Comparison of ENCODE assay signal across 13 cellular contexts in the genomic region with DNA sequence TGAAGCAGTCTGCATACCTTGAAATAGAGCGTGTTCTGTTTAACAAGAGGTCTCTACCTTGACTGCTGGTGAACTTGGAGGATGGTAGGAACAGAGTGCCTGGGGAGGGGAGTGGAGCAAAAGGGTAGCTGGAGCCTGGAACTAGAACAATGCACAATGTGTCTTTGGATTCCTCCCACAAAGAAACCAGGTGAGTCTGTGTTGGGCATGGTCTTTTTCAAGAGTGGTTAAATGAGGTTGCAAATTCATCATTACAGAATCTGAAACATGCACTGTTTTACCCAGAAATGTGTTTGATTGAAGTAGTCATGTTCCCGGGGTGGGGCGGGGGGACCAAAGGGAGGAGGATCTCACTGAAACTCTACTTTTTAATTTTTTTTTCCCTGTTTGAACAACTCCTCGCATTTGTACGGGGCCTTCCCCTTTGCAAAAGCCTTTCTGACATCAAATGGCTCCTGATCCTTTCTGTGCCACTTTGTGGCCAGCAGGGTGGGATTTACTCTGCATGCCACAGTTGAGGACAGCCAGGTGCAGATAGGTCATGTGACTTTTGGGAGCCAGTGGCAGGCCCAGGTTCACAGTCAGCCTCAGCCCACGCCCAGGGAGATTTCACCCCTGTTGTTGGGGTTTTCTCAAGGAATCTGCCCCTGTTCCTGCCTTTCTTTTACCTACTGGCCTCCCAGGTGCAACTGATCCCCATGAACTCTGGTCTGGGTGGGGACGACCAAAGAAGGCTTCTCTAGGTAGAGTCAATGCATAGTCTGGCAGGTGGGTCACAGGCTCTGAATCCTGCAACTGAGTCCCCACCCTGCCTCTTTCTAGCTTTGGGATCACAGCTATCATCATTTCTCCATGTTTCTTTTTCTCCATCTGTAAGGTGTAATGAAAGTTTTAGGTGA. TPM values are rescaled to one million over a fixed set of nuclear protein-coding genes. Genes with fewer than 3 reads are reported as not detected.
DNase-seq lines count a peak whose midpoint lies in the region; ATAC-seq and TF ChIP-seq lines count a peak whose summit lies in the region.
"Had no signal": no experiment of that assay in that cellular context is flagged by ENCODE, and none has a peak within 500 bp of the region (broad histone marks: within the 10 kb centered on the region; RNA-seq: fewer than 3 reads in every experiment).

No MANE protein-coding gene starts in this region.

- H3K36me3 ChIP-seq in Caco-2 (ENCODE audit: control insufficient read depth, insufficient read depth, low read length) (no peaks in the 10 kb centered on the region), mucosa of descending colon (ENCODE audit: low read depth) (no peaks in the 10 kb centered on the region), stomach (no peaks in the 10 kb centered on the region)
- H3K36me3 ChIP-seq: pancreas, SJSA1 had no signal

- peak in 1 of 2 experiments; percentile 15 for DNase-seq in Caco-2
- peak; percentile 75 for DNase-seq in SW480 (ENCODE audit: low spot score)
- no peak for DNase-seq in chondrocyte (ENCODE audit: low spot score)
- peak; percentile 75 for DNase-seq in stimulated activated CD4-positive, alpha-beta T cell treated with anti-CD3 and anti-CD28 coated beads, Interleukin-15, amount 100 ng/mL, for 24 hours
- no peak for DNase-seq in OCI-M2 (lab: John Stamatoyannopoulos, UW; ENCODE audit: unreplicated experiment)
- DNase-seq in mucosa of descending colon: no peak
- no peak for DNase-seq in stomach
- DNase-seq: NCI-H2171 treated with DMSO at 0.1 percent for 48 hours; NK-92 treated with Interleukin-12 subunit alpha and Interleukin-12 subunit beta, amount 100 ng/mL, for 24 hours; pancreas had no signal

- H3K27me3 ChIP-seq in Caco-2 (replicated peaks; ENCODE audit: control insufficient read depth, insufficient read depth, low read length) (no peaks in the 10 kb centered on the region), stomach (peaks cover 0 to 10% (median 0%) of the 10 kb centered on the region in 3 donors)
- H3K27me3 ChIP-seq: pancreas, SJSA1 had no signal

- H3K36me3 Mint-ChIP-seq in Caco-2 (ENCODE audit: insufficient read depth, unreplicated experiment): no peaks in the 10 kb centered on the region
- no peaks in the 10 kb centered on the region for H3K36me3 Mint-ChIP-seq in chondrocyte (ENCODE audit: low read depth)
- H3K36me3 Mint-ChIP-seq: memory B cell had no signal

- no peak overlapping the region for H3K27ac ChIP-seq in stomach
- H3K27ac ChIP-seq: pancreas, SJSA1 had no signal

- H3K4me1 ChIP-seq in Caco-2: no peaks in the 10 kb centered on the region
- no peaks in the 10 kb centered on the region for H3K4me1 ChIP-seq in mucosa of descending colon (ENCODE audit: low read depth)
- H3K4me1 ChIP-seq in stomach: peaks cover 0 to 11% (median 4%) of the 10 kb centered on the region in 4 donors
- H3K4me1 ChIP-seq: pancreas, SJSA1 had no signal

- H3K4me3 ChIP-seq in Caco-2 (ENCODE audit: low read depth, low read length) (no peak overlapping the region), mucosa of descending colon (no peak overlapping the region), stomach (no peak overlapping the region)
- H3K4me3 ChIP-seq: pancreas, SJSA1 had no signal

- CTCF ChIA-PET in Caco-2 (lab: Charles Lee): no interaction called here

- H3K27me3 Mint-ChIP-seq in Caco-2 (ENCODE audit: insufficient read depth, unreplicated experiment) (no peaks in the 10 kb centered on the region), chondrocyte (ENCODE audit: low read depth) (peaks cover 12% of the 10 kb centered on the region)

- BruUV-seq in Caco-2 (replicated peaks; lab: Mats Ljungman, UMichigan): no TSS peak

- intact Hi-C loops in Caco-2 (cut with micrococcal nuclease; ENCODE audit: unreplicated experiment): no loop called here
- intact Hi-C loops in mucosa of descending colon (cut with DNase I, micrococcal nuclease): no loop called here
- intact Hi-C loops in stomach (cut with DNase I; ENCODE audit: low total_unique reads): no loop called here

- H3K9me3 Mint-ChIP-seq in Caco-2 (ENCODE audit: unreplicated experiment) (no peaks in the 10 kb centered on the region), chondrocyte (ENCODE audit: low read depth) (no peaks in the 10 kb centered on the region)
- H3K9me3 Mint-ChIP-seq: activated T-helper 2 cell treated with anti-CD3 and anti-CD28 coated beads, Interferon-gamma antibody, Interleukin-2, Interleukin-4, amounts not matched to agents 10 μg/mL and 5 μg/mL and 100 μg/mL, durations not matched to agents 14 hours and 24 hours and 36 hours; memory B cell had no signal

- H3K4me1 Mint-ChIP-seq in Caco-2 (ENCODE audit: low read depth, unreplicated experiment) (peaks cover 8% of the 10 kb centered on the region), chondrocyte (ENCODE audit: low read depth) (peaks cover 10% of the 10 kb centered on the region)

- ATAC-seq in mucosa of descending colon: no peak
- ATAC-seq: pancreas had no signal

- H3K27ac Mint-ChIP-seq in Caco-2 (ENCODE audit: unreplicated experiment) (peak overlapping the region; percentile 17), chondrocyte (ENCODE audit: unreplicated experiment) (peak overlapping the region; percentile 68)
- H3K27ac Mint-ChIP-seq: activated T-helper 2 cell treated with anti-CD3 and anti-CD28 coated beads, Interferon-gamma antibody, Interleukin-2, Interleukin-4, amounts not matched to agents 10 μg/mL and 5 μg/mL and 100 μg/mL, durations not matched to agents 14 hours and 24 hours and 36 hours; memory B cell had no signal

- TF ChIP-seq EP300 in stomach (IDR thresholded peaks at IDR 0.05): no peak

- WGBS in stomach, 5 donors: 70 to 92% (median 78%) methylated on average over 7 of the region's 7 CpGs

- H3K9me3 ChIP-seq in Caco-2: no peaks in the 10 kb centered on the region
- no peaks in the 10 kb centered on the region for H3K9me3 ChIP-seq in mucosa of descending colon
- H3K9me3 ChIP-seq in stomach: no peaks in the 10 kb centered on the region
- H3K9me3 ChIP-seq: pancreas, SJSA1 had no signal

- TF ChIP-seq POLR2A in stomach (IDR thresholded peaks at IDR 0.05): no peak

- no peak for TF ChIP-seq CTCF in Caco-2 (IDR thresholded peaks at IDR 0.05; ENCODE audit: insufficient read depth in 1 of 2, low read depth in 1 of 2, low read length in 1 of 2, severe bottlenecking in 1 of 2, unreplicated experiment in 1 of 2)
- no peak for TF ChIP-seq CTCF in chondrocyte (IDR thresholded peaks at IDR 0.05)
- no peak for TF ChIP-seq CTCF in mucosa of descending colon (IDR thresholded peaks at IDR 0.05)
- no peak for TF ChIP-seq CTCF in stomach (IDR thresholded peaks at IDR 0.05)

- H3K4me3 Mint-ChIP-seq in Caco-2 (ENCODE audit: unreplicated experiment) (no peak overlapping the region), chondrocyte (ENCODE audit: unreplicated experiment) (no peak overlapping the region)
- H3K4me3 Mint-ChIP-seq: memory B cell had no signal

- POLR2A ChIA-PET in Caco-2 (lab: Charles Lee): no interaction called here

RNA-seq across cellular contexts. Expression of a gene that starts 28.2 kb away (rescaled TPM):
- total RNA-seq in Caco-2 (2022): 46.6 and 54.4 TPM in 2 replicates
- 0.17 to 0.34 TPM in 2 of 3 replicates, not detected in the other for total RNA-seq in chondrocyte
- 1 to 10 TPM in 2 of 3 donors, under 1 TPM in 1; 0.52 to 1.1 (median 1.1) TPM for total RNA-seq in mucosa of descending colon
- total RNA-seq in stomach: 1 to 10 TPM in 4 of 5 donors, not detected in 1; 2.3 to 9.6 (median 5.6) TPM
- polyA plus RNA-seq in stomach: 1 to 10 TPM in 2 of 3 donors, under 1 TPM in 1; 0.90 to 1.7 (median 1.5) TPM
- total RNA-seq: activated T-helper 2 cell treated with anti-CD3 and anti-CD28 coated beads, Interferon-gamma antibody, Interleukin-2, Interleukin-4, amounts not matched to agents 10 μg/mL and 5 μg/mL and 100 μg/mL, durations not matched to agents 14 hours and 24 hours and 36 hours had no signal

Comparison
In these comparisons a context has a peak if more than half of its experiments do, and no peak if none do; other contexts are left out.
1. DNase-seq: peak in SW480 (single experiment) and stimulated activated CD4-positive, alpha-beta T cell treated with anti-CD3 and anti-CD28 coated beads, Interleukin-15, amount 100 ng/mL, for 24 hours (single experiment); none in chondrocyte (single experiment), OCI-M2 (single experiment), mucosa of descending colon (0 of 3) and stomach (single experiment).